14 cellular contexts compared by ENCODE assay signal in the genomic region with DNA sequence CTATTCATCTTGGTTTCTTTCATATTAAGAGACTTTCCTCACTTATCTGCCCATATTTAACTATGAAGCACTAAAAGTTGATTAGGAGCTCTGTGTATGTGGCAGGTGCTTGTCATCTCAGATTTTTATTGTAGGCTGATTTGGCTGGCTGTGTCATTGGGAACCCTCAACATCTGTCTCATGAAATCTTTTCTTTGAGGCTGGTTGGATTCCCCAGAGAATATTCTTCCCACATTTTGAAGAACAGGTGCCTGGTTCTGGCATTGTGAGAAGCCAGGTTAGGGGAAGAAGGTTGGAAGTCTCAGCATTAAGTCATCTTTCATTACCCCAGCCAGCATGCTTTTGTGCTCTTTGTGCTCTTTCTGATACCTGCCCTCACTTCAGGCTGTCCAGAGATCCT.
"Had no signal": no experiment of that assay in that cellular context is flagged by ENCODE, and none has a peak within 500 bp of the region (broad histone marks: within the 10 kb centered on the region; RNA-seq: fewer than 3 reads in every experiment).

No MANE protein-coding gene starts in this region.

- H3K27ac ChIP-seq: ovary had no signal

- H3K27ac Mint-ChIP-seq: activated CD4-positive, alpha-beta T cell treated with anti-CD3 and anti-CD28 coated beads for 36 hours; activated CD8-positive, alpha-beta T cell treated with anti-CD3 and anti-CD28 coated beads for 36 hours; activated naive CD8-positive, alpha-beta T cell treated with anti-CD3 and anti-CD28 coated beads, Interleukin-2, amount 50 U/mL, for 24 hours had no signal

- H3K27me3 ChIP-seq: ascending aorta, heart left ventricle, ovary had no signal

- H3K9me3 Mint-ChIP-seq: activated naive CD8-positive, alpha-beta T cell treated with anti-CD3 and anti-CD28 coated beads, Interleukin-2, amount 50 U/mL, for 24 hours; neural crest cell; stimulated activated naive CD8-positive, alpha-beta T cell treated with anti-CD3 and anti-CD28 coated beads, Interleukin-15, Interleukin-2, amounts not matched to agents 100 ng/mL and 50 ng/mL, for 24 hours had no signal

- H3K27me3 Mint-ChIP-seq: activated CD4-positive, alpha-beta T cell treated with anti-CD3 and anti-CD28 coated beads for 36 hours; activated CD8-positive, alpha-beta T cell treated with anti-CD3 and anti-CD28 coated beads for 36 hours; activated naive CD8-positive, alpha-beta T cell treated with anti-CD3 and anti-CD28 coated beads, Interleukin-2, amount 50 U/mL, for 24 hours; stimulated activated naive CD8-positive, alpha-beta T cell treated with anti-CD3 and anti-CD28 coated beads, Interleukin-15, Interleukin-2, amounts not matched to agents 100 ng/mL and 50 ng/mL, for 24 hours had no signal

- H3K4me3 Mint-ChIP-seq: activated CD4-positive, alpha-beta T cell treated with anti-CD3 and anti-CD28 coated beads for 36 hours; activated CD8-positive, alpha-beta T cell treated with anti-CD3 and anti-CD28 coated beads for 36 hours; activated naive CD8-positive, alpha-beta T cell treated with anti-CD3 and anti-CD28 coated beads, Interleukin-2, amount 50 U/mL, for 24 hours; neural crest cell; stimulated activated naive CD8-positive, alpha-beta T cell treated with anti-CD3 and anti-CD28 coated beads, Interleukin-15, Interleukin-2, amounts not matched to agents 100 ng/mL and 50 ng/mL, for 24 hours had no signal

- H3K36me3 ChIP-seq: ascending aorta, ovary, thoracic aorta had no signal

- H3K9me3 ChIP-seq: ascending aorta, heart left ventricle, ovary, thoracic aorta had no signal

- ATAC-seq: activated CD4-positive, alpha-beta T cell treated with anti-CD3 and anti-CD28 coated beads for 36 hours; activated CD8-positive, alpha-beta T cell treated with anti-CD3 and anti-CD28 coated beads for 36 hours; activated naive CD8-positive, alpha-beta T cell treated with anti-CD3 and anti-CD28 coated beads, Interleukin-2, amount 50 U/mL, for 24 hours; heart left ventricle; left lobe of liver had no signal

- H3K4me3 ChIP-seq: ascending aorta, heart left ventricle, ovary, thoracic aorta had no signal

- DNase-seq: activated CD4-positive, alpha-beta T cell treated with anti-CD3 and anti-CD28 coated beads for 36 hours; activated CD8-positive, alpha-beta memory T cell treated with anti-CD3 and anti-CD28 coated beads, Interleukin-2, amount 50 U/mL, for 4 hours; activated CD8-positive, alpha-beta T cell treated with anti-CD3 and anti-CD28 coated beads for 36 hours; activated naive CD4-positive, alpha-beta T cell treated with Interleukin-2 at 50 U/mL for 16 hours; activated naive CD8-positive, alpha-beta T cell treated with anti-CD3 and anti-CD28 coated beads, Interleukin-2, amount 50 U/mL, for 24 hours; foreskin melanocyte; heart left ventricle; ovary; stimulated activated CD4-positive, alpha-beta T cell treated with anti-CD3 and anti-CD28 coated beads, Interleukin-2, amount 100 ng/mL, for 48 hours had no signal
